Comparison of ENCODE assay signal across 18 cellular contexts in the genomic region with DNA sequence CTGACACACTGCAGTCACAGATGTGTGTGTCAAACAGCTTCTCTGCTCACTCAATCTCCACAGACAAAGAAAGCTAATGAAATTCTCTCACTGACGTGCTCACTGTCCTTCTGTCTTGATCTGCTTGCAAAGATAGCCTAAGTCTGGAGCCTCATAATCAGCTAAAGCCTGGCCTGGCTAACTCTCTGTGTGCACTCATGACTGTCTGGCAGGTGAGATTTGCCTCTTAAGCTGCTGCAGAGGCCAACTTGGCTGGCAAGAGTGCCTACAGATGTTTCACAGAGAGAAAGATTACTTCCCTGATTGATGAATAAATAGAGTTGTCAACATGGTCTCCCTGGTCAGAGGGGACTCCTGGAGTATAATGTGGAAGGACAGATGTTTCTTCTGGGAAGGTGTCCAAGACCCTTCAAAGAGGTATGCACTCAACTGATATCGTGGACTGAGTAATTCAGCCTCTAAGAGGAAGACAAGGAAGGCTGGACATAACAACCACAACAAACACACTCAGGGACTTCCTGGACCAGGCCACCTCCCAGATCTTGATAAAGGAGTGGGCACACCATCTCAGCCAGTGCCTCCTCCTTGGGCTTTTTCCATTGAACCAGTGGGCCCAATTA.
DNase-seq lines count a peak whose midpoint lies in the region; ATAC-seq, FAIRE-seq and TF ChIP-seq lines count a peak whose summit lies in the region.
"Had no signal": no experiment of that assay in that cellular context is flagged by ENCODE, and none has a peak within 500 bp of the region (broad histone marks: within the 10 kb centered on the region; RNA-seq: fewer than 3 reads in every experiment).

No MANE protein-coding gene starts in this region.

- H3K36me3 ChIP-seq in HepG2 (replicated peaks in 1 of 2; ENCODE audit: control insufficient read depth in 1 of 2, insufficient read depth in 2 of 2, low read length in 2 of 2) (no peaks in the 10 kb centered on the region), mucosa of descending colon (ENCODE audit: low read depth) (no peaks in the 10 kb centered on the region)

- H3K4me3 ChIP-seq in coronary artery (no peak overlapping the region), HepG2 (replicated peaks in 1 of 3; ENCODE audit: insufficient read depth in 1 of 3, low read depth in 2 of 3, low read length in 3 of 3) (no peak overlapping the region), mucosa of descending colon (no peak overlapping the region)

- intact Hi-C loops in HepG2 (cut with micrococcal nuclease; ENCODE audit: unreplicated experiment) = no loop called here
- intact Hi-C loops in mucosa of descending colon (cut with DNase I, micrococcal nuclease) = no loop called here

- no peak for FAIRE-seq in HepG2 (lab: Jason Lieb, UNC)

- no peaks in the 10 kb centered on the region; a peak in 1 of 5 replicates for H3K27me3 ChIP-seq in HepG2 (ENCODE audit: control insufficient read depth in 1 of 2, insufficient read depth in 2 of 2, low read length in 2 of 2)

- WGBS in HepG2 (ENCODE audit: low lambda C conversion rate) = 5% methylated on average over 2 of the region's 2 CpGs

- no peak overlapping the region for H2AFZ ChIP-seq in HepG2 (ENCODE audit: low read length)

- H3K9ac ChIP-seq in HepG2 (ENCODE audit: insufficient read depth, low read depth, low read length) = no peak overlapping the region

- CTCF ChIA-PET in HepG2 (lab: Yijun Ruan, JAX; ENCODE audit: low intra/inter-chr PET ratio, low total read pairs) = no interaction called here

- H3K79me2 ChIP-seq in HepG2 (ENCODE audit: insufficient read depth, low read length) = no peaks in the 10 kb centered on the region

- no peaks in the 10 kb centered on the region for H3K9me3 ChIP-seq in HepG2 (ENCODE audit: low read length)
- H3K9me3 ChIP-seq in mucosa of descending colon = no peaks in the 10 kb centered on the region

- no peak for TF ChIP-seq EP300 in HepG2 (IDR thresholded peaks at IDR 0.05; ENCODE audit: low read depth in 2 of 2, low read length in 2 of 2)
- no peak for TF ChIP-seq EP300 in HepG2 (CRISPR knock-in tag; IDR thresholded peaks at IDR 0.05; ENCODE audit: borderline replicate concordance)

- no TSS peak for BruUV-seq in HepG2 (replicated peaks; lab: Mats Ljungman, UMichigan)

- TF ChIP-seq POLR2A in HepG2 (IDR thresholded peaks at IDR 0.05; ENCODE audit: insufficient read depth in 1 of 2, low read depth in 2 of 2, low read length in 2 of 2) = no peak

- no peak overlapping the region for H3K4me2 ChIP-seq in HepG2 (ENCODE audit: low read depth, low read length)

- TF ChIP-seq CTCF in coronary artery (IDR thresholded peaks at IDR 0.05) (no peak), HepG2 (CRISPR knock-in tag; IDR thresholded peaks at IDR 0.05) (no peak), mucosa of descending colon (IDR thresholded peaks at IDR 0.05) (no peak)

- POLR2A ChIA-PET in HepG2 (lab: Yijun Ruan, JAX) = no interaction called here

- H3K27ac ChIP-seq in coronary artery (no peak overlapping the region), HepG2 (ENCODE audit: extremely low read length, insufficient read depth, low read length) (no peak overlapping the region)

- TF ChIP-seq RAD21 in HepG2 (CRISPR knock-in tag; IDR thresholded peaks at IDR 0.05) = no peak

- in situ Hi-C loops in HepG2 (cut with HindIII; ENCODE audit: extremely low pct_ligation_motif_present, low pct_unique_long_range_greater_than_20kb) = no loop called here

- H4K20me1 ChIP-seq in HepG2 (ENCODE audit: insufficient read depth, low read length) = no peaks in the 10 kb centered on the region

- DNase-seq in A172 (ENCODE audit: low spot score) (peak; percentile 29), DMS79 (lab: John Stamatoyannopoulos, UW) (peak; percentile 62), NCI-H69 (lab: John Stamatoyannopoulos, UW) (peak; percentile 90), coronary artery (ENCODE audit: low spot score) (peak; percentile 41), HepG2 (ENCODE audit: low spot score) (no peak), Kasumi-1 (lab: John Stamatoyannopoulos, UW) (no peak), mucosa of descending colon (no peak), GM19238 (ENCODE audit: insufficient read length, low spot score) (no peak)
- DNase-seq: activated CD4-positive, alpha-beta T cell treated with anti-CD3 and anti-CD28 coated beads, Interleukin-2, amount 10 ng/mL, durations not matched to agents 24 days and 14 days; activated naive CD8-positive, alpha-beta T cell treated with anti-CD3 and anti-CD28 coated beads for 36 hours; CD4-positive, alpha-beta memory T cell; cortex of kidney; immature natural killer cell; nucleus accumbens; retina; stimulated activated CD4-positive, alpha-beta T cell treated with anti-CD3 and anti-CD28 coated beads, Interleukin-12 subunit alpha, Interleukin-12 subunit beta, amount 100 ng/mL, for 4 hours had no signal

- H3K4me1 ChIP-seq in HepG2 (ENCODE audit: insufficient read depth, low read length) (no peaks in the 10 kb centered on the region), mucosa of descending colon (ENCODE audit: low read depth) (no peaks in the 10 kb centered on the region)

- ATAC-seq in HepG2 = no peak
- no peak for ATAC-seq in mucosa of descending colon
- ATAC-seq: activated T-helper 17 cell treated with anti-CD3 and anti-CD28 coated beads, Interleukin-2, amount 50 U/mL, for 72 hours; HCT116 had no signal

TF ChIP-seq in HepG2, 621 proteins besides CTCF, POLR2A, EP300 and RAD21:
- TF ChIP-seq EED (CRISPR knock-in tag; IDR thresholded peaks at IDR 0.05) (no peak), ZNF101 (CRISPR knock-in tag; IDR thresholded peaks at IDR 0.05; ENCODE audit: borderline replicate concordance, low read depth) (no peak)
- TF ChIP-seq, protein P1, sequence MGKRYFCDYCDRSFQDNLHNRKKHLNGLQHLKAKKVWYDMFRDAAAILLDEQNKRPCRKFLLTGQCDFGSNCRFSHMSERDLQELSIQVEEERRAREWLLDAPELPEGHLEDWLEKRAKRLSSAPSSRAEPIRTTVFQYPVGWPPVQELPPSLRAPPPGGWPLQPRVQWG (CRISPR knock-in tag; IDR thresholded peaks at IDR 0.05; ENCODE audit: borderline replicate concordance, low read depth) = no peak

Comparison
In these comparisons a context has a peak if more than half of its experiments do, and no peak if none do; other contexts are left out.
1. DNase-seq: peak in A172 (single experiment), DMS79 (single experiment), NCI-H69 (single experiment) and coronary artery (single experiment); none in HepG2 (single experiment), Kasumi-1 (0 of 2), mucosa of descending colon (0 of 3) and GM19238 (single experiment).